17 cellular contexts compared by ENCODE assay signal in the genomic region with DNA sequence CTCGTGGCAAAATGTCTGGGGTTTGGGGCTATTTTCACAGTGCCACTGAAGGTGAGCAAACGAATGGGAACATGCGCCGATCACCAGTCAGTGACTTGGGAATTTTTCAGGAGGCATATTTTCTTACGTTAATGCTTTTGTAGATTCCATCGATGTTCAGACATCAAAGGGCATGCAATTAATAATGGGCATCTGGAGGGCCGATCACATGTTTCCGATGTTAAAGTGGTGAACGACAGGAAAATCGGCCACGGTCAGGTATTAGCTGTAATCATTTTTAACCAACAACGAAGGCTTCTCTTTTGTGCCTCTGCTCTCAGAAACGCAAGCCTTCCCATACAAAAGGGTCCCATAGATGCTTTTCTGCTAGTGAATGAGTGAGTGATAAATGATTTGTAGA.
DNase-seq lines count a peak whose midpoint lies in the region; ATAC-seq and TF ChIP-seq lines count a peak whose summit lies in the region.
"Had no signal": no experiment of that assay in that cellular context is flagged by ENCODE, and none has a peak within 500 bp of the region (broad histone marks: within the 10 kb centered on the region; RNA-seq: fewer than 3 reads in every experiment).

No MANE protein-coding gene starts in this region.

- peaks cover 20% of the 10 kb centered on the region for H3K27me3 Mint-ChIP-seq in progenitor cell of endocrine pancreas

- CTCF ChIA-PET in OCI-LY7 (lab: Charles Lee; ENCODE audit: unreplicated experiment) = interaction anchor here (1.3 kb wide), 1 partner anchor 10 kb away, joined by 5 read pairs; no protein-coding TSS in a partner anchor

- no peak for ATAC-seq in HG03565 (IDR thresholded peaks at IDR 0.05; ENCODE audit: unreplicated experiment)

- H3K9me3 Mint-ChIP-seq in progenitor cell of endocrine pancreas (ENCODE audit: low read depth) = no peaks in the 10 kb centered on the region

- H2AFZ ChIP-seq in OCI-LY7 (ENCODE audit: low read length) = no peak overlapping the region

- TF ChIP-seq POLR2A in esophagus muscularis mucosa (IDR thresholded peaks at IDR 0.05; ENCODE audit: low read depth) = no peak

- POLR2A ChIA-PET in OCI-LY7 (lab: Charles Lee) = interaction anchor here (0.7 to 1.3 kb wide), 3 partner anchors 8 to 43 kb away, joined by 3 to 9 read pairs (median 3); no protein-coding TSS in a partner anchor

- no peaks in the 10 kb centered on the region for H3K9me3 ChIP-seq in esophagus muscularis mucosa
- H3K9me3 ChIP-seq in OCI-LY7 (ENCODE audit: low read length) = no peaks in the 10 kb centered on the region

- no peaks in the 10 kb centered on the region for H3K79me2 ChIP-seq in OCI-LY7 (ENCODE audit: insufficient read depth, low read depth, low read length)

- intact Hi-C loops in esophagus muscularis mucosa (cut with DNase I) = no loop called here
- intact Hi-C loops in OCI-LY7 (cut with micrococcal nuclease; ENCODE audit: unreplicated experiment) = no loop called here

- H4K20me1 ChIP-seq in OCI-LY7 (ENCODE audit: insufficient read depth, low read length) = no peaks in the 10 kb centered on the region

- no peak overlapping the region for H3K4me2 ChIP-seq in OCI-LY7 (ENCODE audit: low read length)

- WGBS in esophagus muscularis mucosa = 90% methylated on average over 13 of the region's 13 CpGs

- no peak for TF ChIP-seq CTCF in esophagus muscularis mucosa (IDR thresholded peaks at IDR 0.05)
- TF ChIP-seq CTCF in progenitor cell of endocrine pancreas (IDR thresholded peaks at IDR 0.05; ENCODE audit: unreplicated experiment) = no peak
- TF ChIP-seq CTCF in OCI-LY7 (conservative IDR thresholded peaks at IDR 0.05; ENCODE audit: low read length) = no peak

- peak; percentile 72 for DNase-seq in DMS53 (lab: John Stamatoyannopoulos, UW)
- peak; percentile 49 for DNase-seq in SHP77 treated with DMSO at 0.1 percent for 48 hours (lab: John Stamatoyannopoulos, UW)
- DNase-seq in esophagus muscularis mucosa (ENCODE audit: extremely low spot score) = peak; percentile 47
- DNase-seq in progenitor cell of endocrine pancreas (ENCODE audit: low spot score, unreplicated experiment) = no peak
- no peak for DNase-seq in NCI-H1092 (lab: John Stamatoyannopoulos, UW)
- no peak for DNase-seq in OCI-LY7 (ENCODE audit: low spot score)
- no peak for DNase-seq in substantia nigra (lab: John Stamatoyannopoulos, UW)
- DNase-seq: DMS79, IMR-90, NCI-H1417 treated with DMSO at 0.1 percent for 48 hours, NCI-H187, NCI-H446, NCI-H526 treated with DMSO at 0.1 percent for 48 hours, RPMI8226 had no signal

- peaks cover 0 to 17% (median 0%) of the 10 kb centered on the region in 4 donors for H3K27me3 ChIP-seq in esophagus muscularis mucosa

- H3K4me1 ChIP-seq in esophagus muscularis mucosa = peaks cover 4 to 12% (median 10%) of the 10 kb centered on the region in 4 donors
- H3K4me1 ChIP-seq in OCI-LY7 (ENCODE audit: insufficient read depth, low read length, poor library complexity, severe bottlenecking) = peaks cover 8% of the 10 kb centered on the region

- H3K4me3 Mint-ChIP-seq in progenitor cell of endocrine pancreas (ENCODE audit: low read depth) = no peak overlapping the region
- H3K4me3 Mint-ChIP-seq: B cell had no signal

- H3K36me3 ChIP-seq in esophagus muscularis mucosa = no peaks in the 10 kb centered on the region
- no peaks in the 10 kb centered on the region for H3K36me3 ChIP-seq in OCI-LY7 (ENCODE audit: insufficient read depth, low read length)

- no peaks in the 10 kb centered on the region for H3K9me2 ChIP-seq in OCI-LY7 (ENCODE audit: insufficient read depth, low read length)

- H3K4me3 ChIP-seq in esophagus muscularis mucosa (no peak overlapping the region), OCI-LY7 (ENCODE audit: low read depth, low read length, poor library complexity, severe bottlenecking) (no peak overlapping the region)

- H3K27ac ChIP-seq in esophagus muscularis mucosa (replicated peaks in 1 of 4) (no peak overlapping the region), OCI-LY7 (ENCODE audit: low read depth, low read length, poor library complexity, severe bottlenecking) (no peak overlapping the region), substantia nigra (ENCODE audit: low read depth, low read length, poor library complexity, severe bottlenecking) (no peak overlapping the region)

- H3K36me3 Mint-ChIP-seq in progenitor cell of endocrine pancreas (ENCODE audit: insufficient read depth) = no peaks in the 10 kb centered on the region

- H3K27ac Mint-ChIP-seq in progenitor cell of endocrine pancreas = peak overlapping the region; percentile 40
- H3K27ac Mint-ChIP-seq: B cell, CD14-positive monocyte had no signal

- no TSS peak for BruUV-seq in OCI-LY7 (replicated peaks; lab: Mats Ljungman, UMichigan)

- H3K4me1 Mint-ChIP-seq in progenitor cell of endocrine pancreas (ENCODE audit: low read depth) = peaks cover 78% of the 10 kb centered on the region

- no peak for TF ChIP-seq EP300 in esophagus muscularis mucosa (IDR thresholded peaks at IDR 0.05)

Comparison
In these comparisons a context has a peak if more than half of its experiments do, and no peak if none do; other contexts are left out.
1. DNase-seq: peak in DMS53 (single experiment), SHP77 treated with DMSO at 0.1 percent for 48 hours (single experiment) and esophagus muscularis mucosa (single experiment); none in progenitor cell of endocrine pancreas (single experiment), NCI-H1092 (single experiment), OCI-LY7 (single experiment) and substantia nigra (0 of 49).